In the genomic region with DNA sequence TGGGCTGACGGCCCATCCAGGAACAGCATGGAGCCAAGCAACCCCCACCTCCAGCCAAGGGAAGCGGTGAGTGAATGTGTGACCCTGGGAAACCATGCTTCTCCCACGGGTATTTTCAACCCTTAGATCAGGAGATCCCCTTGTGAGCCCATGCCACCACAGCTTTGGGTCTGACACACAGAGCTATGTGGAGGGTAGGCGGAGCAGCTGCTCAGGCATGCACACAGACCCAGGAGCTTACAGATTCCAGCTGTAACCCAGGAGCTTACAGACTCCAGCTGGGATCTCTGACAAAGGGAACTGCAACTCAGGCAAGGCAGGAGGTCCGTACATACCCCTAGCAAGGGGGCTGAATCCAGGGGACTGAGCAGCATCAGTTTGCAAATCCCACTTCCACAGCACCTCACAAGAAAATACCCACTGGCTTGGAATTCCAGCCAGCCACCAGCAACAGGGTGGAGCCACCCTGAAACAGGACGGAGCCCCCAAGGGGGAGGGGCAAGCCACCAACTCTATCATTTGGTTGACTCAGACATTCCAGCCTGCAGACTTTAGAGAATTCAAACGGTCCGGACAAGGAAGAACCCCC, we compare ENCODE assay signal across 1 cellular context.
A peak's percentile ranks its signal among the peaks of the same experiment; 100 is the strongest.
TF ChIP-seq lines count a peak whose summit lies in the region.

No MANE protein-coding gene starts in this region.

TF ChIP-seq in H1, 55 proteins besides CTCF, POLR2A, EP300 and RAD21 (continued from another document):
- TF ChIP-seq TCF12 (IDR thresholded peaks at IDR 0.05; ENCODE audit: low read depth, low read length) (peak; percentile 51; the same call in 1 of the 2 replicates), SP1 (IDR thresholded peaks at IDR 0.05; ENCODE audit: low read depth, low read length) (peak; percentile 43; the same call in 1 of the 2 replicates), BCL11A (IDR thresholded peaks at IDR 0.05; ENCODE audit: low read depth in 2 of 2, low read length in 2 of 2) (no peak), SP2 (IDR thresholded peaks at IDR 0.05; ENCODE audit: low read length) (no peak), KDM1A (IDR thresholded peaks at IDR 0.05; ENCODE audit: borderline replicate concordance, low read length) (no peak), RBBP5 (IDR thresholded peaks at IDR 0.05; ENCODE audit: borderline replicate concordance, low read depth, low read length) (peak; percentile 87), JUND (IDR thresholded peaks at IDR 0.05; ENCODE audit: low read length) (no peak), TAF1 (IDR thresholded peaks at IDR 0.05; ENCODE audit: low read depth, low read length) (0 out of 2 replicates have a peak, but pooled peaks have one; percentile 33), CHD2 (IDR thresholded peaks at IDR 0.05; ENCODE audit: low read length) (0 out of 2 replicates have a peak, but pooled peaks have one; percentile 28), KDM4A (IDR thresholded peaks at IDR 0.05; ENCODE audit: low read depth, low read length, severe bottlenecking) (peak; percentile 38), TAF7 (optimal IDR thresholded peaks at IDR 0.05; ENCODE audit: borderline replicate concordance, low read depth, low read length) (no peak)
- TF ChIP-seq, protein P1, sequence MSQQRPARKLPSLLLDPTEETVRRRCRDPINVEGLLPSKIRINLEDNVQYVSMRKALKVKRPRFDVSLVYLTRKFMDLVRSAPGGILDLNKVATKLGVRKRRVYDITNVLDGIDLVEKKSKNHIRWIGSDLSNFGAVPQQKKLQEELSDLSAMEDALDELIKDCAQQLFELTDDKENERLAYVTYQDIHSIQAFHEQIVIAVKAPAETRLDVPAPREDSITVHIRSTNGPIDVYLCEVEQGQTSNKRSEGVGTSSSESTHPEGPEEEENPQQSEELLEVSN (IDR thresholded peaks at IDR 0.05) = no peak
TF ChIP-seq in H1: peak in this region for 11.
